In the genomic region with DNA sequence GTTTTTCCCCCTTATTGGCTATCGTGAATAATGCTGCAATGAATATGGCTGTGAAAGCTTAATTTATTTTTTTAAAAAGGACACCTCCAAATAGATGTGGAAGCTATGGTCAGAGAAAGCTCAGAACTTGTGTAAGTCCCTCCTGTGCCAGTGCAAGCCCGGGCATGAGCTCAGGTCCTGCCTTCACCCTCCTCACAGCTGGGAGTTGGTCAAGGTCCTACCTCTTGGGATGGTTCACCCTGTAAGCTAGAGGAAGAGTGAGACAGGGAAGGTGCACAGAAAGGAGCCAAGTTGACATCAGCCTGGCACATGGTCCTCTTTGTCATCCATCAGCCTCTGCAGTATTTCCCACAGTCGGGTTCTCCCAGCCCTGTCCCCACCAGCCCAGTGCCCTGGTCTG, we compare ENCODE assay signal across 28 cellular contexts.
"Had no signal": no experiment of that assay in that cellular context is flagged by ENCODE, and none has a peak within 500 bp of the region (broad histone marks: within the 10 kb centered on the region; RNA-seq: fewer than 3 reads in every experiment).

No MANE protein-coding gene starts in this region.

- H3K27me3 ChIP-seq: body of pancreas, pancreas, uterus had no signal

- H3K36me3 ChIP-seq: lower lobe of right lung, pancreas, prostate gland, uterus had no signal

- DNase-seq: activated CD4-positive, alpha-beta T cell treated with anti-CD3 and anti-CD28 coated beads for 36 hours; activated CD4-positive, CD25-positive, alpha-beta regulatory T cell; activated CD8-positive, alpha-beta memory T cell treated with anti-CD3 and anti-CD28 coated beads, Interleukin-2, amount 10 ng/mL, durations not matched to agents 7 days and 5 days; activated CD8-positive, alpha-beta T cell treated with anti-CD3 and anti-CD28 coated beads, Interleukin-2, amount 10 ng/mL, durations not matched to agents 7 days and 5 days; activated naive CD4-positive, alpha-beta T cell treated with Interleukin-2 at 50 U/mL for 16 hours; activated T-cell treated with anti-CD3 and anti-CD28 coated beads, Interleukin-2, amount 50 U/mL, for 48 hours; aorta; caudate nucleus; cortex of kidney; effector memory CD8-positive, alpha-beta T cell; foreskin fibroblast; hippocampal formation; kidney; lower lobe of right lung; naive B cell; nephron progenitor cell; pancreas; retina; stimulated activated CD4-positive, alpha-beta T cell treated with anti-CD3 and anti-CD28 coated beads, Interleukin-15, amount 100 ng/mL, for 24 hours; stimulated activated CD4-positive, alpha-beta T cell treated with anti-CD3 and anti-CD28 coated beads, Interleukin-2, amount 100 ng/mL, for 24 hours; stimulated activated naive B cell treated with anti-CD40 and anti-IgM and Interleukin-4, amounts not matched to agents 10 μg/mL and 1 μg/mL and 100 μg/mL, for 72 hours; trophoblast cell had no signal

- H3K4me3 Mint-ChIP-seq: activated CD4-positive, alpha-beta T cell treated with anti-CD3 and anti-CD28 coated beads for 36 hours; activated CD8-positive, alpha-beta memory T cell treated with anti-CD3 and anti-CD28 coated beads, Interleukin-2, amount 10 ng/mL, durations not matched to agents 7 days and 5 days; activated CD8-positive, alpha-beta T cell treated with anti-CD3 and anti-CD28 coated beads, Interleukin-2, amount 10 ng/mL, durations not matched to agents 7 days and 5 days; activated naive CD8-positive, alpha-beta T cell; effector memory CD8-positive, alpha-beta T cell; naive B cell; nephron progenitor cell; stimulated activated naive B cell treated with anti-CD40 and anti-IgM and Interleukin-4, amounts not matched to agents 10 μg/mL and 1 μg/mL and 100 μg/mL, for 72 hours had no signal

- H3K4me2 ChIP-seq: smooth muscle cell had no signal

- H3K9me3 ChIP-seq: body of pancreas, lower lobe of right lung, pancreas, prostate gland, uterus had no signal

- H3K4me1 Mint-ChIP-seq: naive B cell; stimulated activated naive B cell treated with anti-CD40 and anti-IgM and Interleukin-4, amounts not matched to agents 10 μg/mL and 1 μg/mL and 100 μg/mL, for 72 hours had no signal

- H3K27ac ChIP-seq: body of pancreas, lower lobe of right lung, pancreas, prostate gland, uterus had no signal

- H3K27ac Mint-ChIP-seq: activated CD4-positive, alpha-beta T cell treated with anti-CD3 and anti-CD28 coated beads for 36 hours; activated CD8-positive, alpha-beta memory T cell treated with anti-CD3 and anti-CD28 coated beads, Interleukin-2, amount 10 ng/mL, durations not matched to agents 7 days and 5 days; activated CD8-positive, alpha-beta T cell treated with anti-CD3 and anti-CD28 coated beads, Interleukin-2, amount 10 ng/mL, durations not matched to agents 7 days and 5 days; activated naive CD8-positive, alpha-beta T cell; activated T-helper 2 cell treated with anti-CD3 and anti-CD28 coated beads, Interferon-gamma antibody, Interleukin-2, Interleukin-4, amounts not matched to agents 10 μg/mL and 5 μg/mL and 100 μg/mL, durations not matched to agents 14 hours and 24 hours and 36 hours; nephron progenitor cell; stimulated activated naive B cell treated with anti-CD40 and anti-IgM and Interleukin-4, amounts not matched to agents 10 μg/mL and 1 μg/mL and 100 μg/mL, for 72 hours had no signal

- H3K9me3 Mint-ChIP-seq: activated T-helper 2 cell treated with anti-CD3 and anti-CD28 coated beads, Interferon-gamma antibody, Interleukin-2, Interleukin-4, amounts not matched to agents 10 μg/mL and 5 μg/mL and 100 μg/mL, durations not matched to agents 14 hours and 24 hours and 36 hours; effector memory CD8-positive, alpha-beta T cell; naive B cell; nephron progenitor cell; stimulated activated naive B cell treated with anti-CD40 and anti-IgM and Interleukin-4, amounts not matched to agents 10 μg/mL and 1 μg/mL and 100 μg/mL, for 72 hours had no signal

- H3K36me3 Mint-ChIP-seq: activated CD8-positive, alpha-beta memory T cell treated with anti-CD3 and anti-CD28 coated beads, Interleukin-2, amount 10 ng/mL, durations not matched to agents 7 days and 5 days; activated naive CD8-positive, alpha-beta T cell; naive B cell; stimulated activated naive B cell treated with anti-CD40 and anti-IgM and Interleukin-4, amounts not matched to agents 10 μg/mL and 1 μg/mL and 100 μg/mL, for 72 hours had no signal

- H3K4me1 ChIP-seq: prostate gland, uterus had no signal

- H3K27me3 Mint-ChIP-seq: effector memory CD8-positive, alpha-beta T cell had no signal

- H3K4me3 ChIP-seq: body of pancreas, lower lobe of right lung, pancreas, prostate gland, smooth muscle cell, uterus had no signal
